Comparison of ENCODE assay signal across 8 cellular contexts in the genomic region with DNA sequence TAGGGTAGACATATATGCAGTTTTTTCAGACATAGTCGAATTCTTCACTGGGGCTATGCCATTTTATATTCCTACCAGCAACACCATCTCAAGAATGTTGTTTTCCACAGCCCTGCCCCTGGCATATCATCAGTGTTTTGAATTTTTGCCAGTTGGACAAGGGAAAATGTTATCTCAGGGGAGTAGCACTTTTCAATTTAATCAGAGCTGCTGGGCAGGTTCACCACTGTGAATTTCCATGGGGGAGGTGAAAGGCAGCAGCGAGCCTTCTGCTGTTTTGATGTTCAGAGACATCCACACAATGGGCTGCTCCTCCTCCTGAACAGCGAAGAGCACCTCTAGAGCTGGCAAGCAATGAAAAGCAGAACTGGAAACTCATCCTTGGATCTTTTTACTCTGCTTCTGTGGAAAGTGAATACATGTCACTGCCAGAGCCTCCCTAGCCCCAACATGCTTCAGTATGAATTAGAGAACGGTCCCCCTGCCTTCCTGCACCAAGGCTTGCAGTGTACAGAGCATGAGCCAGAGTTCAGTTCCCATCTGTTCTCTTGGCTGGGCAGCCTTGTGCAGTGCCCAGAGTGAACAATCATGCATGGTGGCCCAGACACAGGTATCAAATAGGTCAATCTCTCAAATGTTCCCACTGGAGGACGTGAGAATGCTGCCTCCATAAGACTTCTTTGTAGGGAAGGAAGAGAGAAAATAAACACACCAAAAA.
"Had no signal": no experiment of that assay in that cellular context is flagged by ENCODE, and none has a peak within 500 bp of the region (broad histone marks: within the 10 kb centered on the region; RNA-seq: fewer than 3 reads in every experiment).

No MANE protein-coding gene starts in this region.

- H3K9me3 Mint-ChIP-seq: naive thymus-derived CD8-positive, alpha-beta T cell had no signal

- H3K4me1 Mint-ChIP-seq: naive thymus-derived CD8-positive, alpha-beta T cell had no signal

- H3K27ac ChIP-seq: tibial nerve, vagina had no signal

- H3K36me3 ChIP-seq: vagina had no signal

- H3K4me3 Mint-ChIP-seq: naive thymus-derived CD8-positive, alpha-beta T cell had no signal

- H3K4me1 ChIP-seq: tibial nerve, vagina had no signal

- H3K27ac Mint-ChIP-seq: naive thymus-derived CD8-positive, alpha-beta T cell had no signal

- H3K9me3 ChIP-seq: tibial nerve, vagina had no signal

- DNase-seq: activated CD4-positive, alpha-beta T cell treated with anti-CD3 and anti-CD28 coated beads for 4 hours; activated naive CD4-positive, alpha-beta T cell treated with Interleukin-2 at 50 U/mL for 16 hours; central memory CD4-positive, alpha-beta T cell; dermis blood vessel endothelial cell; erythroblast; naive thymus-derived CD8-positive, alpha-beta T cell had no signal

- H3K36me3 Mint-ChIP-seq: naive thymus-derived CD8-positive, alpha-beta T cell had no signal

- H3K27me3 ChIP-seq: tibial nerve, vagina had no signal

- H3K27me3 Mint-ChIP-seq: naive thymus-derived CD8-positive, alpha-beta T cell had no signal

- ATAC-seq: naive thymus-derived CD8-positive, alpha-beta T cell had no signal

- H3K4me3 ChIP-seq: tibial nerve, vagina had no signal
